ENCODE assay signal across 9 cellular contexts in the genomic region with DNA sequence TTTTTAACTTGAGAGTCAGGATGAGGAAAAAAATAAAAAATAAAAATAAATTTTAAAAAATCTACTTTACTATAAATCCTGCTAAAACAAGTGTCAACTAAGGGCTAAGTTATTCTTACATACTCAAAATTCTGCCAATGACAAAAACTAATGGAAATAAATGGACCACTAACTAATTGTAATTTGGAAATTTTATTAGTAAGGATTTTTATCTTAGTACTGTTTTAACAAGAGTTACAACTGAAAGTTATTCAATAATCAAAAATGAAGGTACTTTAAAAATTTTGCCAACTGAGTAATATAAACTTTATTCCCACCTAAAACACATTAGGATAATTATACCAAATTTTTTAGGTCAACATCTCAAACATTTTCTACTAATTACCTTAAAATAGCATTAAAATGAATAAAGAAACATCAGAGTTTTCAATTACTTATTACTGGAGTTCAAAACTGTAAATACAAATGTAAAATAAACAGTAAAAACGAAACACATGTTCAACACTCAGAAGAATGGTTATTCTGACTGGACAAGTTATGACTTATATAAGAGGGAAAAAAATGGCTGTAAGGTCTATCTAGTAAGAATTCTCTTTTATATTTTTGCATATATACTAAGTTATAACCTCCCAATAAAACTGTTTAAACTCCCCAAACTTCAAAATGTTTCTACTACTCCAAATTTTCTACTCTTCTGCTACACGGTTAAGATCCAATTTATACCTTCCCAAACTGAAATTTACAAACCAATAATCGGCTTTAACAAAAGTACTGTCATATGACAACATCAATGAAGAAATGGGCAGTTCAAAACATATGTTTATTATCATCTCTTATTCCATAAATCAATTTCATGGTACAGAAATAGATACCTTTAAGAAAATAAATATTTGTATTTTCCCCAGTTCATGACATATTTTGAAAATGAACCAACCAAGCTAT. TPM values are rescaled to one million over a fixed set of nuclear protein-coding genes. Genes with fewer than 3 reads are reported as not detected.
A peak's percentile ranks its signal among the peaks of the same experiment; 100 is the strongest.
DNase-seq lines count a peak whose midpoint lies in the region; ATAC-seq and TF ChIP-seq lines count a peak whose summit lies in the region.
"Had no signal": no experiment of that assay in that cellular context is flagged by ENCODE, and none has a peak within 500 bp of the region (broad histone marks: within the 10 kb centered on the region; RNA-seq: fewer than 3 reads in every experiment).

No MANE protein-coding gene starts in this region.

- H3K27me3 ChIP-seq in BE2C = no peaks in the 10 kb centered on the region
- no peaks in the 10 kb centered on the region for H3K27me3 ChIP-seq in colonic mucosa

- no peak overlapping the region for H3K9ac ChIP-seq in colonic mucosa (ENCODE audit: low read depth in 2 of 2, low read length in 2 of 2)

- ATAC-seq in naive thymus-derived CD8-positive, alpha-beta T cell = no peak
- ATAC-seq in HG03108 (IDR thresholded peaks at IDR 0.05; ENCODE audit: unreplicated experiment) = no peak

- no peaks in the 10 kb centered on the region for H3K27me3 Mint-ChIP-seq in naive thymus-derived CD8-positive, alpha-beta T cell

- H3K27ac ChIP-seq in colonic mucosa = no peak overlapping the region

- POLR2A ChIA-PET in naive thymus-derived CD8-positive, alpha-beta T cell (lab: Charles Lee) = interaction anchor here (1.5 kb wide), 1 partner anchor 9 kb away, joined by 4 read pairs; no protein-coding TSS in a partner anchor

- peak overlapping the region; percentile 82 for H3K4me3 ChIP-seq in BE2C (ENCODE audit: low read depth, low read length)
- H3K4me3 ChIP-seq in LNCaP clone FGC (ENCODE audit: low read depth, low read length) = peak overlapping the region; percentile 85
- H3K4me3 ChIP-seq in colonic mucosa = peak overlapping the region; percentile 55

- H3K4me3 Mint-ChIP-seq in naive thymus-derived CD8-positive, alpha-beta T cell = peak overlapping the region; percentile 71 to 95 (median 87)

- peaks cover 0 to 50% (median 23%) of the 10 kb centered on the region in 3 donors for H3K36me3 Mint-ChIP-seq in naive thymus-derived CD8-positive, alpha-beta T cell

- H3K4me1 Mint-ChIP-seq in naive thymus-derived CD8-positive, alpha-beta T cell = peaks cover 28 to 65% (median 58%) of the 10 kb centered on the region in 4 donors

- H3K36me3 ChIP-seq in BE2C (peaks cover 29% of the 10 kb centered on the region), colonic mucosa (no peaks in the 10 kb centered on the region)

- H3K9me3 ChIP-seq in BE2C (no peaks in the 10 kb centered on the region), colonic mucosa (no peaks in the 10 kb centered on the region)

- no peak for TF ChIP-seq CTCF in BE2C (IDR thresholded peaks at IDR 0.05; ENCODE audit: low read depth, low read length)
- TF ChIP-seq CTCF in LNCaP clone FGC (IDR thresholded peaks at IDR 0.05; ENCODE audit: control insufficient read depth, extremely low read depth, insufficient read depth) = no peak
- TF ChIP-seq CTCF in colonic mucosa (IDR thresholded peaks at IDR 0.05) = no peak

- peak overlapping the region in 5 of 10 donors; percentile 8 to 92 (median 41) for H3K27ac Mint-ChIP-seq in naive thymus-derived CD8-positive, alpha-beta T cell

- H3K4me1 ChIP-seq in BE2C = no peaks in the 10 kb centered on the region
- H3K4me1 ChIP-seq in colonic mucosa = no peaks in the 10 kb centered on the region

- DNase-seq in BE2C (no peak), LNCaP clone FGC (ENCODE audit: low read depth) (no peak), colonic mucosa (no peak), 8988T (no peak), posterior vena cava (ENCODE audit: low spot score) (no peak)
- DNase-seq in naive thymus-derived CD8-positive, alpha-beta T cell = no peak
- DNase-seq in central memory CD4-positive, alpha-beta T cell = no peak
- DNase-seq: NCI-H748 treated with DMSO at 0.1 percent for 48 hours had no signal

- intact Hi-C loops in colonic mucosa (cut with DNase I) (loop anchor here (10.0 kb wide), 1 partner anchor 150 kb away; no protein-coding TSS in a partner anchor), posterior vena cava (cut with DNase I) (no loop called here)

- no peaks in the 10 kb centered on the region for H3K9me3 Mint-ChIP-seq in naive thymus-derived CD8-positive, alpha-beta T cell

RNA-seq across cellular contexts. Expression of a gene that starts 2.7 kb away (rescaled TPM):
- 52.8 TPM for polyA plus RNA-seq in BE2C (2012; ENCODE audit: insufficient read depth, insufficient read length, low read depth)
- 100 to 1,000 TPM; 113 to 148 TPM for total RNA-seq in colonic mucosa
- total RNA-seq in naive thymus-derived CD8-positive, alpha-beta T cell = 100 to 1,000 TPM; 160 to 166 TPM
- polyA plus RNA-seq in naive thymus-derived CD8-positive, alpha-beta T cell = 10 to 100 TPM; 20.1 to 30.8 (median 25.9) TPM
- total RNA-seq in posterior vena cava = 100 to 1,000 TPM; 127 to 145 TPM
